18 cellular contexts compared by ENCODE assay signal in the genomic region with DNA sequence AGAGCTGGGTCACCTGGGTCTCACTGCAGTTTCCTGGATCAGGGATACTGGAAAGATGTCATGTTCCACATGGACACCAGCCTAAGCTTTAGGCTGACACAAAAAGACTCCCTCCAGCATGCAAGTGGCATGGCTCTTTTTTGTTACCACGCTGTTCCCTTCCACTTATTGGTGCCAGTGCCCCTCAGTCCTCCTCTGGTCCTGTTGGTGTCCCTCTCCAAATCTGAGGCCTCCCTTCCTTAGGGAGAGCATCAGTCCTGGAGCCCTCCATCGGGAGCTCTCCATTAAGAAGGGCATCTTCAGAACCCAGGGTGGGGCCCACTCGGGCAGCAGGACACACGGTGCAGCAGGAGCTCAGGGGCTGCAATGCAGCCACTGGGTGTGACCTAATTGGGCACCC.
DNase-seq lines count a peak whose midpoint lies in the region; ATAC-seq, FAIRE-seq and TF ChIP-seq lines count a peak whose summit lies in the region.
"Had no signal": no experiment of that assay in that cellular context is flagged by ENCODE, and none has a peak within 500 bp of the region (broad histone marks: within the 10 kb centered on the region; RNA-seq: fewer than 3 reads in every experiment).

No MANE protein-coding gene starts in this region.

- no peaks in the 10 kb centered on the region for H3K36me3 Mint-ChIP-seq in CD4-positive, alpha-beta T cell (ENCODE audit: low read depth)
- H3K36me3 Mint-ChIP-seq: CD8-positive, alpha-beta T cell had no signal

- FAIRE-seq in bronchial epithelial cell (lab: Jason Lieb, UNC) = peak; percentile 32
- FAIRE-seq: G401.6, GM12892, GM19239 had no signal

- intact Hi-C loops in spleen (cut with DNase I; ENCODE audit: low total_unique reads) = no loop called here
- intact Hi-C loops in CD4-positive, alpha-beta T cell (cut with DNase I, micrococcal nuclease) = no loop called here

- no peak overlapping the region for H3K4me3 Mint-ChIP-seq in CD4-positive, alpha-beta T cell
- H3K4me3 Mint-ChIP-seq: CD8-positive, alpha-beta T cell; GM23338; H9; HFFc6 had no signal

- CTCF ChIA-PET in CD4-positive, alpha-beta T cell (lab: Charles Lee) = no interaction called here

- no peak for DNase-seq in bronchial epithelial cell (ENCODE audit: low read depth)
- DNase-seq in islet precursor cell = peak; percentile 20
- DNase-seq in spleen = peak; percentile 15
- DNase-seq in CD4-positive, alpha-beta T cell = no peak
- DNase-seq in foreskin melanocyte = no peak
- DNase-seq: C1 segment of cervical spinal cord, Caco-2, DMS153, DND-41, H9, HFFc6 had no signal

- no peak for ATAC-seq in CD4-positive, alpha-beta T cell (ENCODE audit: poor library complexity)
- no peak for ATAC-seq in GM21529 (IDR thresholded peaks at IDR 0.05; ENCODE audit: unreplicated experiment)
- ATAC-seq: CD8-positive, alpha-beta T cell; GM23338; HCT116 had no signal

- H3K4me1 ChIP-seq in spleen = no peaks in the 10 kb centered on the region
- H3K4me1 ChIP-seq: Caco-2 had no signal

- no peaks in the 10 kb centered on the region for H3K27me3 Mint-ChIP-seq in CD4-positive, alpha-beta T cell

- no peak overlapping the region for H3K4me3 ChIP-seq in bronchial epithelial cell (ENCODE audit: low read depth, low read length)
- H3K4me3 ChIP-seq in spleen = no peak overlapping the region
- H3K4me3 ChIP-seq: GM23338 had no signal

- TF ChIP-seq CTCF in bronchial epithelial cell (IDR thresholded peaks at IDR 0.05; ENCODE audit: insufficient read depth, low read length, severe bottlenecking) = no peak
- no peak for TF ChIP-seq CTCF in spleen (IDR thresholded peaks at IDR 0.05 in 8 of 11, conservative IDR thresholded peaks at IDR 0.05 in 3 of 11)
- no peak for TF ChIP-seq CTCF in CD4-positive, alpha-beta T cell (IDR thresholded peaks at IDR 0.05)

- H3K9me3 ChIP-seq in spleen = no peaks in the 10 kb centered on the region
- H3K9me3 ChIP-seq in CD4-positive, alpha-beta T cell (ENCODE audit: control insufficient read depth, low read length) = no peaks in the 10 kb centered on the region
- H3K9me3 ChIP-seq: Caco-2 had no signal

- POLR2A ChIA-PET in CD4-positive, alpha-beta T cell (lab: Charles Lee) = no interaction called here

- H3K36me3 ChIP-seq in bronchial epithelial cell (ENCODE audit: control insufficient read depth, insufficient read depth, low read length) = no peaks in the 10 kb centered on the region
- H3K36me3 ChIP-seq in spleen = no peaks in the 10 kb centered on the region

- no peak overlapping the region for H3K27ac Mint-ChIP-seq in CD4-positive, alpha-beta T cell
- H3K27ac Mint-ChIP-seq: CD8-positive, alpha-beta T cell; GM23338; H9; HFFc6 had no signal

- no peaks in the 10 kb centered on the region for H3K27me3 ChIP-seq in bronchial epithelial cell (ENCODE audit: control insufficient read depth, insufficient read depth, low read length)
- peaks cover 0 to 45% (median 0%) of the 10 kb centered on the region in 7 donors for H3K27me3 ChIP-seq in spleen (replicated peaks in 1 of 7)
- peaks cover 5% of the 10 kb centered on the region for H3K27me3 ChIP-seq in CD4-positive, alpha-beta T cell (ENCODE audit: control insufficient read depth, insufficient read depth, low read length)

- no peak for TF ChIP-seq POLR2A in spleen (IDR thresholded peaks at IDR 0.05)

- WGBS in spleen, 5 donors = 88 to 94% (median 91%) methylated on average over 4 of the region's 4 CpGs

- H3K4me1 Mint-ChIP-seq in CD4-positive, alpha-beta T cell (ENCODE audit: low read depth) = no peaks in the 10 kb centered on the region

- peaks cover 2% of the 10 kb centered on the region for H3K9me3 Mint-ChIP-seq in CD4-positive, alpha-beta T cell
- H3K9me3 Mint-ChIP-seq: GM23338, H9, HFFc6 had no signal

- H3K27ac ChIP-seq in spleen = no peak overlapping the region
- H3K27ac ChIP-seq in CD4-positive, alpha-beta T cell (ENCODE audit: low read depth, low read length) = no peak overlapping the region

Comparison
In these comparisons a context has a peak if more than half of its experiments do, and no peak if none do; other contexts are left out.
1. DNase-seq: peak in islet precursor cell (single experiment) and spleen (single experiment); none in bronchial epithelial cell (single experiment), CD4-positive, alpha-beta T cell (0 of 10) and foreskin melanocyte (single experiment).